19 cellular contexts compared by ENCODE assay signal in genomic region chr7:82173400-82174021, GRCh38.
"Had no signal": no experiment of that assay in that cellular context is flagged by ENCODE, and none has a peak within 500 bp of the region (broad histone marks: within the 10 kb centered on the region; RNA-seq: fewer than 3 reads in every experiment).

No MANE protein-coding gene starts in this region.

- H3K4me3 Mint-ChIP-seq: activated CD4-positive, alpha-beta T cell treated with anti-CD3 and anti-CD28 coated beads, Interleukin-2, amount 10 ng/mL, durations not matched to agents 24 days and 14 days; activated CD8-positive, alpha-beta T cell treated with anti-CD3 and anti-CD28 coated beads for 36 hours; activated naive CD8-positive, alpha-beta T cell treated with anti-CD3 and anti-CD28 coated beads for 36 hours; activated T-helper 17 cell treated with anti-CD3 and anti-CD28 coated beads, Interleukin-2, amount 50 U/mL, for 72 hours; effector memory CD8-positive, alpha-beta T cell; naive thymus-derived CD4-positive, alpha-beta T cell; stimulated activated effector memory CD8-positive, alpha-beta T cell treated with anti-CD3 and anti-CD28 coated beads, Interleukin-12 subunit alpha, Interleukin-12 subunit beta, amount 100 ng/mL, for 72 hours had no signal

- H3K4me1 ChIP-seq: body of pancreas, pancreas, testis had no signal

- H3K27ac ChIP-seq: body of pancreas, pancreas, stomach, testis had no signal

- H3K4me2 ChIP-seq: smooth muscle cell had no signal

- H3K4me1 Mint-ChIP-seq: activated CD4-positive, alpha-beta T cell treated with anti-CD3 and anti-CD28 coated beads, Interleukin-2, amount 10 ng/mL, durations not matched to agents 24 days and 14 days; activated naive CD8-positive, alpha-beta T cell treated with anti-CD3 and anti-CD28 coated beads for 36 hours; activated T-helper 17 cell treated with anti-CD3 and anti-CD28 coated beads, Interleukin-2, amount 50 U/mL, for 72 hours; naive thymus-derived CD4-positive, alpha-beta T cell; stimulated activated effector memory CD8-positive, alpha-beta T cell treated with anti-CD3 and anti-CD28 coated beads, Interleukin-12 subunit alpha, Interleukin-12 subunit beta, amount 100 ng/mL, for 72 hours had no signal

- H3K27me3 Mint-ChIP-seq: activated CD4-positive, alpha-beta T cell treated with anti-CD3 and anti-CD28 coated beads, Interleukin-2, amount 10 ng/mL, durations not matched to agents 24 days and 14 days; activated CD8-positive, alpha-beta T cell treated with anti-CD3 and anti-CD28 coated beads for 36 hours; activated naive CD8-positive, alpha-beta T cell treated with anti-CD3 and anti-CD28 coated beads for 36 hours; activated T-helper 17 cell treated with anti-CD3 and anti-CD28 coated beads, Interleukin-2, amount 50 U/mL, for 72 hours; effector memory CD8-positive, alpha-beta T cell; naive thymus-derived CD4-positive, alpha-beta T cell had no signal

- DNase-seq: activated CD4-positive, alpha-beta T cell treated with anti-CD3 and anti-CD28 coated beads, Interleukin-2, amount 10 ng/mL, durations not matched to agents 24 days and 14 days; activated CD8-positive, alpha-beta T cell treated with anti-CD3 and anti-CD28 coated beads for 36 hours; activated naive CD4-positive, alpha-beta T cell; activated naive CD8-positive, alpha-beta T cell treated with anti-CD3 and anti-CD28 coated beads for 36 hours; activated T-cell treated with anti-CD3 and anti-CD28 coated beads, Interleukin-2, amount 50 U/mL, for 1 hour; body of pancreas; effector memory CD8-positive, alpha-beta T cell; hippocampal formation; left cardiac atrium; mesendoderm; naive thymus-derived CD4-positive, alpha-beta T cell; pancreas; stimulated activated CD4-positive, alpha-beta T cell treated with anti-CD3 and anti-CD28 coated beads, Interleukin-4, amount 100 ng/mL, for 24 hours; stomach; testis had no signal

- H3K4me3 ChIP-seq: body of pancreas, pancreas, smooth muscle cell, stomach, testis had no signal

- H3K27ac Mint-ChIP-seq: activated CD4-positive, alpha-beta T cell treated with anti-CD3 and anti-CD28 coated beads, Interleukin-2, amount 10 ng/mL, durations not matched to agents 24 days and 14 days; activated CD8-positive, alpha-beta T cell treated with anti-CD3 and anti-CD28 coated beads for 36 hours; activated naive CD8-positive, alpha-beta T cell treated with anti-CD3 and anti-CD28 coated beads for 36 hours; activated T-helper 17 cell treated with anti-CD3 and anti-CD28 coated beads, Interleukin-2, amount 50 U/mL, for 72 hours; effector memory CD8-positive, alpha-beta T cell; naive thymus-derived CD4-positive, alpha-beta T cell; stimulated activated effector memory CD8-positive, alpha-beta T cell treated with anti-CD3 and anti-CD28 coated beads, Interleukin-12 subunit alpha, Interleukin-12 subunit beta, amount 100 ng/mL, for 72 hours had no signal

- H3K36me3 Mint-ChIP-seq: activated naive CD8-positive, alpha-beta T cell treated with anti-CD3 and anti-CD28 coated beads for 36 hours; naive thymus-derived CD4-positive, alpha-beta T cell; stimulated activated effector memory CD8-positive, alpha-beta T cell treated with anti-CD3 and anti-CD28 coated beads, Interleukin-12 subunit alpha, Interleukin-12 subunit beta, amount 100 ng/mL, for 72 hours had no signal

- H3K9me3 ChIP-seq: body of pancreas, pancreas, stomach, testis had no signal

- H3K27me3 ChIP-seq: body of pancreas, pancreas, stomach, testis had no signal

- H3K36me3 ChIP-seq: pancreas, stomach had no signal

- H3K9me3 Mint-ChIP-seq: activated CD4-positive, alpha-beta T cell treated with anti-CD3 and anti-CD28 coated beads, Interleukin-2, amount 10 ng/mL, durations not matched to agents 24 days and 14 days; activated CD8-positive, alpha-beta T cell treated with anti-CD3 and anti-CD28 coated beads for 36 hours; activated naive CD8-positive, alpha-beta T cell treated with anti-CD3 and anti-CD28 coated beads for 36 hours had no signal

- ATAC-seq: activated CD8-positive, alpha-beta T cell treated with anti-CD3 and anti-CD28 coated beads for 36 hours; activated T-helper 17 cell treated with anti-CD3 and anti-CD28 coated beads, Interleukin-2, amount 50 U/mL, for 72 hours; body of pancreas; effector memory CD8-positive, alpha-beta T cell; left cardiac atrium; naive thymus-derived CD4-positive, alpha-beta T cell; pancreas; sciatic nerve; stimulated activated effector memory CD8-positive, alpha-beta T cell treated with anti-CD3 and anti-CD28 coated beads, Interleukin-12 subunit alpha, Interleukin-12 subunit beta, amount 100 ng/mL, for 72 hours had no signal
